Comparison of ENCODE assay signal across 12 cellular contexts in the genomic region with DNA sequence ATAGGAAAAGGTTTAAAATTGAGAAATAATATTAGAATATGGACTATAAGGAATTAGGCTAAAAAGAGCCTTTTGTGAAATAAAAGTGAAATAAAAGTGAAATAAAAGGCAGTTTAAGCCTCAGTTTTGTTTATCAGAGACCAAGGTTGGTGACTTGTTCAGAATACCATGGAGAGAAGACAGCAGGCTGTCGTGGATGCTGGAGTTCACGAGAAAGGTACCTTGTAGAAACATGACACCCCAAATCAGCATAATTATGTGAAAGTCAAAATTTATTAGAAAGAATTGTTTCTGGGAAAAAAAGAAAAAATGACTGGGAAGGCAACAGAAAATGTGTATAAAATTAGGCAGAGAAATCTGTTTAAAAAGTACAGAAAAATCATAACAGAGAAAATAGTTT. TPM values are rescaled to one million over a fixed set of nuclear protein-coding genes. Genes with fewer than 3 reads are reported as not detected.
A peak's percentile ranks its signal among the peaks of the same experiment; 100 is the strongest.
DNase-seq lines count a peak whose midpoint lies in the region; ATAC-seq and TF ChIP-seq lines count a peak whose summit lies in the region.
"Had no signal": no experiment of that assay in that cellular context is flagged by ENCODE, and none has a peak within 500 bp of the region (broad histone marks: within the 10 kb centered on the region; RNA-seq: fewer than 3 reads in every experiment).

No MANE protein-coding gene starts in this region.

- peaks cover 19% of the 10 kb centered on the region for H3F3A ChIP-seq in OCI-LY1 (ENCODE audit: insufficient read depth, low read length)

- H4K20me1 ChIP-seq in OCI-LY1 (ENCODE audit: insufficient read depth, low read length) = no peaks in the 10 kb centered on the region
- no peaks in the 10 kb centered on the region for H4K20me1 ChIP-seq in mammary epithelial cell (ENCODE audit: insufficient read depth, low read length)

- H3K4me1 ChIP-seq in OCI-LY1 (ENCODE audit: insufficient read depth, low read length, severe bottlenecking) (peaks cover 100% of the 10 kb centered on the region), mammary epithelial cell (ENCODE audit: insufficient read depth, low read length) (peaks cover 11% of the 10 kb centered on the region), skeletal muscle satellite cell (ENCODE audit: control insufficient read depth, insufficient read depth, low read length) (peaks cover 57% of the 10 kb centered on the region)
- H3K4me1 ChIP-seq: stomach had no signal

- no peaks in the 10 kb centered on the region for H3K36me3 ChIP-seq in OCI-LY1 (ENCODE audit: insufficient read depth, low read length)
- no peaks in the 10 kb centered on the region for H3K36me3 ChIP-seq in mammary epithelial cell (ENCODE audit: insufficient read depth, low read length)
- H3K36me3 ChIP-seq in skeletal muscle satellite cell (ENCODE audit: insufficient read depth, low read length) = no peaks in the 10 kb centered on the region
- H3K36me3 ChIP-seq: cardiac muscle cell, heart right ventricle, stomach had no signal

- H3K4me2 ChIP-seq in OCI-LY1 (ENCODE audit: low read length) (peak overlapping the region; percentile 73), mammary epithelial cell (ENCODE audit: insufficient read depth, low read depth, low read length) (peak overlapping the region; percentile 76), skeletal muscle satellite cell (ENCODE audit: low read length) (peak overlapping the region; percentile 76)

- H3K9me2 ChIP-seq in OCI-LY1 (ENCODE audit: low read depth, low read length) = no peaks in the 10 kb centered on the region

- no TSS peak for BruUV-seq in mammary epithelial cell (replicated peaks; lab: Mats Ljungman, UMichigan)

- H3K9me3 ChIP-seq in OCI-LY1 (ENCODE audit: low read length) = no peaks in the 10 kb centered on the region
- H3K9me3 ChIP-seq in mammary epithelial cell (replicated peaks; ENCODE audit: insufficient read depth, low read length) = no peaks in the 10 kb centered on the region
- H3K9me3 ChIP-seq in skeletal muscle satellite cell (replicated peaks; ENCODE audit: low read length) = no peaks in the 10 kb centered on the region
- H3K9me3 ChIP-seq: heart right ventricle, stomach had no signal

- H3K79me2 ChIP-seq in OCI-LY1 (ENCODE audit: insufficient read depth, low read length) (peaks cover 10% of the 10 kb centered on the region; the same call in 1 of the 2 replicates), mammary epithelial cell (ENCODE audit: insufficient read depth, low read length) (no peaks in the 10 kb centered on the region)

- peak overlapping the region; percentile 75 for H3K9ac ChIP-seq in OCI-LY1 (ENCODE audit: low read length)
- no peak overlapping the region for H3K9ac ChIP-seq in mammary epithelial cell (ENCODE audit: insufficient read depth, low read length)
- H3K9ac ChIP-seq in skeletal muscle satellite cell (ENCODE audit: low read depth, low read length) = peak overlapping the region; percentile 87

- intact Hi-C loops in mammary epithelial cell (cut with micrococcal nuclease) = loop anchor here (5.0 kb wide), 1 partner anchor 640 kb away; no protein-coding TSS in a partner anchor

- ATAC-seq in HG02571 (IDR thresholded peaks at IDR 0.05; ENCODE audit: unreplicated experiment) = no peak
- ATAC-seq: heart right ventricle; natural killer cell treated with Interleukin-12 subunit alpha and Interleukin-12 subunit beta and Interleukin-15 and Interleukin-18, amount 100 ng/mL, for 72 hours had no signal

- H2AFZ ChIP-seq in OCI-LY1 (ENCODE audit: low read length) (no peak overlapping the region), mammary epithelial cell (ENCODE audit: low read depth, low read length) (no peak overlapping the region)

- CTCF ChIA-PET in mammary epithelial cell (lab: Charles Lee; ENCODE audit: low non-redundant PET) = no interaction called here

- TF ChIP-seq CTCF in GM12864 (IDR thresholded peaks at IDR 0.05; ENCODE audit: low read depth, low read length, missing control alignments) (no peak), OCI-LY1 (IDR thresholded peaks at IDR 0.05; ENCODE audit: low read length) (no peak), mammary epithelial cell (conservative IDR thresholded peaks at IDR 0.05 in 1 of 2, IDR thresholded peaks at IDR 0.05 in 1 of 2; ENCODE audit: extremely low read depth in 1 of 2, insufficient read depth in 1 of 2, low read depth in 1 of 2, low read length in 2 of 2) (no peak)

- no peak for DNase-seq in GM12864 (ENCODE audit: low read depth)
- no peak for DNase-seq in mammary epithelial cell
- no peak for DNase-seq in NCI-H2196 treated with DMSO at 0.1 percent for 48 hours (lab: John Stamatoyannopoulos, UW; ENCODE audit: unreplicated experiment)
- no peak for DNase-seq in anterior cingulate cortex (lab: John Stamatoyannopoulos, UW)
- DNase-seq: GF-D8, heart right ventricle, stomach had no signal

- in situ Hi-C loops in mammary epithelial cell (cut with MboI; ENCODE audit: low sequenced_read_pairs in 2 of 2) = no loop called here

- H3K27me3 ChIP-seq in OCI-LY1 (ENCODE audit: insufficient read depth, low read length) = no peaks in the 10 kb centered on the region
- H3K27me3 ChIP-seq in mammary epithelial cell (ENCODE audit: insufficient read depth, low read length) = no peaks in the 10 kb centered on the region
- H3K27me3 ChIP-seq in skeletal muscle satellite cell (ENCODE audit: control insufficient read depth, insufficient read depth, low read length) = no peaks in the 10 kb centered on the region
- H3K27me3 ChIP-seq: cardiac muscle cell had no signal

- H3K4me3 ChIP-seq in GM12864 (ENCODE audit: low read depth, low read length) = peak overlapping the region; percentile 40; the same call in 1 of the 2 replicates
- H3K4me3 ChIP-seq in OCI-LY1 (ENCODE audit: low read depth, low read length, poor library complexity, severe bottlenecking) = peak overlapping the region; percentile 46
- H3K4me3 ChIP-seq in mammary epithelial cell (replicated peaks in 1 of 3; ENCODE audit: insufficient read depth in 1 of 3, low read depth in 2 of 3, low read length in 3 of 3) = peak overlapping the region in 1 of 3 experiments; percentile 26
- H3K4me3 ChIP-seq in skeletal muscle satellite cell (ENCODE audit: low read length) = peak overlapping the region; percentile 54
- H3K4me3 ChIP-seq: cardiac muscle cell, heart right ventricle, stomach had no signal

- 97% methylated on average over 2 of the region's 2 CpGs for WGBS in mammary epithelial cell (ENCODE audit: low coverage, missing lambda C conversion rate)

- dilution Hi-C loops in mammary epithelial cell (cut with HindIII; ENCODE audit: low sequenced_read_pairs) = no loop called here

- peak overlapping the region; percentile 100 for H3K27ac ChIP-seq in OCI-LY1 (ENCODE audit: low read depth, low read length, poor library complexity, severe bottlenecking)
- peak overlapping the region; percentile 93 for H3K27ac ChIP-seq in mammary epithelial cell (ENCODE audit: insufficient read depth, low read depth, low read length)
- H3K27ac ChIP-seq: cardiac muscle cell, stomach had no signal

RNA-seq across cellular contexts. Expression of gene SPAG16, which starts 46.5 kb away (rescaled TPM):
- total RNA-seq in mammary epithelial cell = 10 to 100 TPM; 13.6 to 16.2 TPM
- 11.0 TPM for polyA plus RNA-seq in mammary epithelial cell
- not detected for polyA minus RNA-seq in mammary epithelial cell
- 18.5 and 22.1 TPM in 2 replicates for total RNA-seq in skeletal muscle satellite cell (2012; rRNA removed)
